8 cellular contexts compared by ENCODE assay signal in the genomic region with DNA sequence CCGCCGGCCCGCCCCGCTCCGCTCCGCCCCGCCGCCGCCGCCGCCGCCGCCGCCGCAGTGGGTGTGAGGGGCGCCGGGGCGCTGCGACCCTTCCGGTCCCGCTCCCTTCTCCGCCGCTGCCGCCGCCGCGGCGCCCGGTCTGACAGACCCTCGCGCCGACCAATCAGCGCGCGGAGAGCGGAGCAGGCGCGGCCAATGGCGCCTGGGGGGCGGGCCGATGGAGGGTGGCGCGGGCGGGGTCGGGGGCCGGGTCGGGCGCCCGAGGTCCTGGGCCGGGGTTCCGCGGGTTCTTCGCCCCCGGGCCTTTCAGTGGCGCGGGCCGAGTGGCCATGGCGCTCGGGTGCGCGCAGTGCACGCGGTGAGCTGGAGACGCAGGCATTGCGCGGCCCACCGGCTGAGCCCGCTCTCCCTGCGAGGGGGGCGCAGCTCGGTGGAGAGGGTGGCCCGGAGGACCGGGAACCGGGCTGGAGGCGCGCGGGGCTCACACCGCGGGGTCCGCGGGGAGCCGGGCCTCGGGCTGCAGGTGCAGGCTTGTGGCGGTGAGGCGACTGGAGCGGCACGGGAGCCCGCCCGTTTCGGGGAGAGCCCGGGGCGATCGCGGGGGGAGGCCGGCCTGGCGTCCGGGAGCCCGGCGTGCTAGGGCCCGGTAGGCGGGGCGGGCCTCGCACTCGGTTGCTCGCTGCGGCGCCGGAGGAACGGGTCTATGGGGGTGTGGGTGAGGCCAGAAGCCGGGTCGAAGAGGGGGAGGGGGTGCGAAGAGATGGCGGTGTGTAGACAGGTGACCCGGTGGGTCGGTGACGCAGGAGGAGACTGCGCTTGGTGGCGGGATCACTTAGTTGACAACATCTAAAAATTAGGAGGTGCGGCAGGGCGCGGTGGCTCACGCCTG. TPM values are rescaled to one million over a fixed set of nuclear protein-coding genes. Genes with fewer than 3 reads are reported as not detected.
DNase-seq lines count a peak whose midpoint lies in the region; ATAC-seq, FAIRE-seq and TF ChIP-seq lines count a peak whose summit lies in the region.

Gene MAPK9 (minus strand): TSS at position 141 of the 889 bp plus-strand sequence. CDS start 11,522 bp downstream, outside the sequence.

- H3K9me3 Mint-ChIP-seq in naive thymus-derived CD4-positive, alpha-beta T cell: peaks cover 0 to 6% (median 0%) of the 10 kb centered on the region in 11 donors
- no peaks in the 10 kb centered on the region for H3K9me3 Mint-ChIP-seq in stimulated activated memory B cell treated with anti-CD40 and anti-IgM and Interleukin-4, amounts not matched to agents 10 μg/mL and 1 μg/mL and 100 μg/mL, for 72 hours

- peak within 1 kb of the TSS; percentile 90 to 100 (median 98) for H3K4me3 Mint-ChIP-seq in naive thymus-derived CD4-positive, alpha-beta T cell
- H3K4me3 Mint-ChIP-seq in stimulated activated memory B cell treated with anti-CD40 and anti-IgM and Interleukin-4, amounts not matched to agents 10 μg/mL and 1 μg/mL and 100 μg/mL, for 72 hours: peak within 1 kb of the TSS; percentile 89

- peaks cover 31 to 75% (median 58%) of the 10 kb centered on the region in 7 donors for H3K4me1 Mint-ChIP-seq in naive thymus-derived CD4-positive, alpha-beta T cell
- peaks cover 56% of the 10 kb centered on the region for H3K4me1 Mint-ChIP-seq in stimulated activated memory B cell treated with anti-CD40 and anti-IgM and Interleukin-4, amounts not matched to agents 10 μg/mL and 1 μg/mL and 100 μg/mL, for 72 hours

- in situ Hi-C loops in Panc1 (cut with HindIII; ENCODE audit: low pct_unique_long_range_greater_than_20kb, low sequenced_read_pairs): no loop called here

- peaks cover 0 to 14% (median under 1%) of the 10 kb centered on the region in 5 donors for H3K36me3 Mint-ChIP-seq in naive thymus-derived CD4-positive, alpha-beta T cell
- H3K36me3 Mint-ChIP-seq in stimulated activated memory B cell treated with anti-CD40 and anti-IgM and Interleukin-4, amounts not matched to agents 10 μg/mL and 1 μg/mL and 100 μg/mL, for 72 hours: no peaks in the 10 kb centered on the region

- peak within 1 kb of the TSS; percentile 88 for H3K4me3 ChIP-seq in HUES48 (ENCODE audit: low read depth, low read length)
- H3K4me3 ChIP-seq in Panc1 (ENCODE audit: low read depth in 2 of 2, low read length in 2 of 2): peak within 1 kb of the TSS; percentile 69 to 84
- peak within 1 kb of the TSS; percentile 79 for H3K4me3 ChIP-seq in naive thymus-derived CD4-positive, alpha-beta T cell (ENCODE audit: low read length)

- H3K27me3 Mint-ChIP-seq in naive thymus-derived CD4-positive, alpha-beta T cell: no peaks in the 10 kb centered on the region
- H3K27me3 Mint-ChIP-seq in stimulated activated memory B cell treated with anti-CD40 and anti-IgM and Interleukin-4, amounts not matched to agents 10 μg/mL and 1 μg/mL and 100 μg/mL, for 72 hours: no peaks in the 10 kb centered on the region

- no peaks in the 10 kb centered on the region for H3K9me3 ChIP-seq in HUES48 (ENCODE audit: control insufficient read depth, insufficient read depth, low read length)
- H3K9me3 ChIP-seq in Panc1 (ENCODE audit: control insufficient read depth, insufficient read depth, low read depth, low read length): no peaks in the 10 kb centered on the region
- no peaks in the 10 kb centered on the region for H3K9me3 ChIP-seq in naive thymus-derived CD4-positive, alpha-beta T cell (ENCODE audit: control insufficient read depth in 2 of 3, low read length in 3 of 3)

- H3K4me1 ChIP-seq in HUES48 (ENCODE audit: control insufficient read depth, insufficient read depth, low read length) (peaks cover 16% of the 10 kb centered on the region), Panc1 (ENCODE audit: control insufficient read depth, insufficient read depth, low read length) (peaks cover 15% of the 10 kb centered on the region)
- peaks cover 15 to 17% of the 10 kb centered on the region in 2 donors for H3K4me1 ChIP-seq in naive thymus-derived CD4-positive, alpha-beta T cell (ENCODE audit: control insufficient read depth in 2 of 2, insufficient read depth in 2 of 2, low read length in 2 of 2)

- peak within 1 kb of the TSS; percentile 80 for H3K9ac ChIP-seq in HUES48 (ENCODE audit: low read depth, low read length)

- TF ChIP-seq CTCF in D721Med (IDR thresholded peaks at IDR 0.05; ENCODE audit: insufficient read depth, missing control alignments) (no peak), Panc1 (IDR thresholded peaks at IDR 0.05) (no peak)

- CTCF ChIA-PET in Panc1 (lab: Charles Lee): interaction anchor here (0.6 to 2.2 kb wide), 6 partner anchors 10 to 314 kb away, joined by 3 to 18 read pairs (median 9); no protein-coding TSS in a partner anchor
- CTCF ChIA-PET in naive thymus-derived CD4-positive, alpha-beta T cell (lab: Charles Lee): interaction anchor here (1.1 to 5.0 kb wide), 4 partner anchors 13 to 36 kb away, joined by 5 to 72 read pairs (median 19); no protein-coding TSS in a partner anchor

- POLR2A ChIA-PET in Panc1 (lab: Charles Lee): no interaction called here
- POLR2A ChIA-PET in naive thymus-derived CD4-positive, alpha-beta T cell (lab: Charles Lee): interaction anchor here (4.7 kb wide), 1 partner anchor 23 kb away, joined by 39 read pairs; no protein-coding TSS in a partner anchor

- DNase-seq in D721Med (ENCODE audit: insufficient read length, low spot score) (peak; percentile 70), Panc1 (ENCODE audit: low read depth, low spot score) (no peak), activated T-helper 1 cell treated with Interleukin-2 at 50 U/mL for 16 hours (ENCODE audit: low read depth) (peak; percentile 80), fibroblast of gingiva (ENCODE audit: low read depth) (peak; percentile 72)
- DNase-seq in naive thymus-derived CD4-positive, alpha-beta T cell: peak; percentile 82 to 92 (median 86)

- H3K27ac Mint-ChIP-seq in naive thymus-derived CD4-positive, alpha-beta T cell: peak within 1 kb of the TSS; percentile 96 to 100 (median 99)
- peak within 1 kb of the TSS; percentile 72 for H3K27ac Mint-ChIP-seq in stimulated activated memory B cell treated with anti-CD40 and anti-IgM and Interleukin-4, amounts not matched to agents 10 μg/mL and 1 μg/mL and 100 μg/mL, for 72 hours

- H3K27ac ChIP-seq in HUES48 (ENCODE audit: low read depth, low read length) (peak within 1 kb of the TSS; percentile 83), Panc1 (ENCODE audit: low read length) (peak within 1 kb of the TSS; percentile 63; the same call in 1 of the 2 replicates)
- peak within 1 kb of the TSS; percentile 96 for H3K27ac ChIP-seq in naive thymus-derived CD4-positive, alpha-beta T cell (ENCODE audit: low read depth, low read length)

- intact Hi-C loops in Panc1 (cut with micrococcal nuclease; ENCODE audit: unreplicated experiment): loop anchor here (5.0 kb wide), 1 partner anchor 35 kb away; no protein-coding TSS in a partner anchor
- intact Hi-C loops in naive thymus-derived CD4-positive, alpha-beta T cell (cut with micrococcal nuclease): loop anchor here (1.0 to 10.0 kb wide), 6 partner anchors 61 to 669 kb away; partner anchors contain the start of genes CNOT6 (in 1 of the 2), GFPT2 (in 1 of the 2), HNRNPH1 (in 1 of the 2) and MRNIP (in 1 of the 2)

- ATAC-seq in GM21381 (IDR thresholded peaks at IDR 0.05; ENCODE audit: unreplicated experiment): peak; percentile 81
- ATAC-seq in Panc1: peak; percentile 94
- peak; percentile 85 for ATAC-seq in naive thymus-derived CD4-positive, alpha-beta T cell
- ATAC-seq in stimulated activated memory B cell treated with anti-CD40 and anti-IgM and Interleukin-4, amounts not matched to agents 10 μg/mL and 1 μg/mL and 100 μg/mL, for 72 hours: peak; percentile 93

- no peaks in the 10 kb centered on the region for H3K36me3 ChIP-seq in HUES48 (ENCODE audit: control insufficient read depth, insufficient read depth, low read length)
- H3K36me3 ChIP-seq in Panc1 (ENCODE audit: control insufficient read depth, insufficient read depth, low read length): no peaks in the 10 kb centered on the region; the same call in 1 of the 2 replicates
- no peaks in the 10 kb centered on the region for H3K36me3 ChIP-seq in naive thymus-derived CD4-positive, alpha-beta T cell (ENCODE audit: control insufficient read depth in 2 of 3, insufficient read depth in 3 of 3, low read length in 3 of 3)

- no TSS peak for BruUV-seq in Panc1 (replicated peaks; lab: Mats Ljungman, UMichigan)

- no peaks in the 10 kb centered on the region for H3K27me3 ChIP-seq in HUES48 (ENCODE audit: control insufficient read depth, insufficient read depth, low read length)
- H3K27me3 ChIP-seq in Panc1 (ENCODE audit: control insufficient read depth, insufficient read depth, low read length): no peaks in the 10 kb centered on the region
- H3K27me3 ChIP-seq in naive thymus-derived CD4-positive, alpha-beta T cell (ENCODE audit: control insufficient read depth in 2 of 2, insufficient read depth in 2 of 2, low read length in 2 of 2): no peaks in the 10 kb centered on the region

- no peak for FAIRE-seq in D721Med (lab: Jason Lieb, UNC)

RNA-seq across cellular contexts. Expression of gene MAPK9, which starts in this region (rescaled TPM):
- 44.1 TPM for total RNA-seq in Panc1 (2021; ENCODE audit: unreplicated experiment)
- polyA plus RNA-seq in Panc1 (2012; ENCODE audit: insufficient read length): 23.5 TPM
- 10 to 100 TPM; 25.7 to 41.4 (median 31.2) TPM for total RNA-seq in naive thymus-derived CD4-positive, alpha-beta T cell
- polyA plus RNA-seq in naive thymus-derived CD4-positive, alpha-beta T cell: 10 to 100 TPM; 14.7 to 18.0 TPM
